In the genomic region with DNA sequence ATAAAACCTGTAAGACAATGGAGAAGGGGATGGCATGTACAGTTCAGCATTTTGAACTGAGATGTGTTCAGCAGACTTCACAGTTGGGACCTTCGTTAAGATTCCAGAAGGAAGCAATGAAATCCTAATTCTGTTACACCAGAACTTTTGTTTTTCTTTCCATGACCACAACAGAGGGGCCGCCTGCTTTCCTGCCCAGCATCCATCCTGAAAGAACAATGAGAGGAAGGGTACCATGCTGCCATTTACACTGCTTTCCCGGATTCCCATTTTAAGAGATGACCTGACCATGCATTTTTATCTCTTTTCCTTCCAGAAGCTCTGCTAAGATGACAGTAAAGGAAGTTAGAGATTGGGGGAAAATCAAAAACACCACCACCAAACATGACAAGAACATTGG, we compare ENCODE assay signal across 1 cellular context.
TF ChIP-seq lines count a peak whose summit lies in the region.

No MANE protein-coding gene starts in this region.

TF ChIP-seq in SK-N-SH treated with all-trans-retinoic acid at 6 μM for 48 hours, 23 proteins besides CTCF, POLR2A, EP300 and RAD21 (continued from another document):
- TF ChIP-seq, protein P1, sequence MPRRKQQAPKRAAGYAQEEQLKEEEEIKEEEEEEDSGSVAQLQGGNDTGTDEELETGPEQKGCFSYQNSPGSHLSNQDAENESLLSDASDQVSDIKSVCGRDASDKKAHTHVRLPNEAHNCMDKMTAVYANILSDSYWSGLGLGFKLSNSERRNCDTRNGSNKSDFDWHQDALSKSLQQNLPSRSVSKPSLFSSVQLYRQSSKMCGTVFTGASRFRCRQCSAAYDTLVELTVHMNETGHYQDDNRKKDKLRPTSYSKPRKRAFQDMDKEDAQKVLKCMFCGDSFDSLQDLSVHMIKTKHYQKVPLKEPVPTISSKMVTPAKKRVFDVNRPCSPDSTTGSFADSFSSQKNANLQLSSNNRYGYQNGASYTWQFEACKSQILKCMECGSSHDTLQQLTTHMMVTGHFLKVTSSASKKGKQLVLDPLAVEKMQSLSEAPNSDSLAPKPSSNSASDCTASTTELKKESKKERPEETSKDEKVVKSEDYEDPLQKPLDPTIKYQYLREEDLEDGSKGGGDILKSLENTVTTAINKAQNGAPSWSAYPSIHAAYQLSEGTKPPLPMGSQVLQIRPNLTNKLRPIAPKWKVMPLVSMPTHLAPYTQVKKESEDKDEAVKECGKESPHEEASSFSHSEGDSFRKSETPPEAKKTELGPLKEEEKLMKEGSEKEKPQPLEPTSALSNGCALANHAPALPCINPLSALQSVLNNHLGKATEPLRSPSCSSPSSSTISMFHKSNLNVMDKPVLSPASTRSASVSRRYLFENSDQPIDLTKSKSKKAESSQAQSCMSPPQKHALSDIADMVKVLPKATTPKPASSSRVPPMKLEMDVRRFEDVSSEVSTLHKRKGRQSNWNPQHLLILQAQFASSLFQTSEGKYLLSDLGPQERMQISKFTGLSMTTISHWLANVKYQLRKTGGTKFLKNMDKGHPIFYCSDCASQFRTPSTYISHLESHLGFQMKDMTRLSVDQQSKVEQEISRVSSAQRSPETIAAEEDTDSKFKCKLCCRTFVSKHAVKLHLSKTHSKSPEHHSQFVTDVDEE (CRISPR knock-in tag; IDR thresholded peaks at IDR 0.05): no peak
- TF ChIP-seq SNAI2 (CRISPR knock-in tag; IDR thresholded peaks at IDR 0.05): no peak
- TF ChIP-seq, protein P2, sequence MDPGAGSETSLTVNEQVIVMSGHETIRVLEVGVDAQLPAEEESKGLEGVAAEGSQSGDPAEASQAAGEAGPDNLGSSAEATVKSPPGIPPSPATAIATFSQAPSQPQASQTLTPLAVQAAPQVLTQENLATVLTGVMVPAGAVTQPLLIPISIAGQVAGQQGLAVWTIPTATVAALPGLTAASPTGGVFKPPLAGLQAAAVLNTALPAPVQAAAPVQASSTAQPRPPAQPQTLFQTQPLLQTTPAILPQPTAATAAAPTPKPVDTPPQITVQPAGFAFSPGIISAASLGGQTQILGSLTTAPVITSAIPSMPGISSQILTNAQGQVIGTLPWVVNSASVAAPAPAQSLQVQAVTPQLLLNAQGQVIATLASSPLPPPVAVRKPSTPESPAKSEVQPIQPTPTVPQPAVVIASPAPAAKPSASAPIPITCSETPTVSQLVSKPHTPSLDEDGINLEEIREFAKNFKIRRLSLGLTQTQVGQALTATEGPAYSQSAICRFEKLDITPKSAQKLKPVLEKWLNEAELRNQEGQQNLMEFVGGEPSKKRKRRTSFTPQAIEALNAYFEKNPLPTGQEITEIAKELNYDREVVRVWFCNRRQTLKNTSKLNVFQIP (CRISPR knock-in tag; IDR thresholded peaks at IDR 0.05; ENCODE audit: borderline replicate concordance, low read depth): no peak
- TF ChIP-seq BACH2 (CRISPR knock-in tag; IDR thresholded peaks at IDR 0.05; ENCODE audit: borderline replicate concordance): no peak
- no peak for TF ChIP-seq ISL1 (CRISPR knock-in tag; IDR thresholded peaks at IDR 0.05)
- no peak for TF ChIP-seq ZFP30 (CRISPR knock-in tag; IDR thresholded peaks at IDR 0.05)
